Comparison of ENCODE assay signal across 9 cellular contexts in the genomic region with DNA sequence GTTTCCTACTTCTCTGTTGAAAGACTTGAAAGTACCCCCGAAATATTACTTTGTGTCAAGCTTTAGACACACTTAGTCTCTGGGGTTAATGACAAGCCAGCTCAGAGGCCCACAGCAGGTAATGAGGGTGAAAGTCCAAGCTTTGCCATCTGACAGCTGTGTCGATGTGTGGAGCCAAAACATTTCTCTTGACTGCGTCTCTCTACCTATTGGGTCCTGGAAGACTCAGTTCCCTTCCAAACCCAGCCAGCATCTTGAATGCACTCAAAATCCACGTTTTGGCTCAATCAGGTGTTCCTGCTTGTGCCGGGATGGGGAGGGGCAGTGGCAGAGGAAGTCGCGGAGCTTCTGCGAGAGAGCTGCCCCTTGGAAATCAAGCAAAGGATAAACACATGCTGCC. TPM values are rescaled to one million over a fixed set of nuclear protein-coding genes. Genes with fewer than 3 reads are reported as not detected.
DNase-seq lines count a peak whose midpoint lies in the region; ATAC-seq lines count a peak whose summit lies in the region.
"Had no signal": no experiment of that assay in that cellular context is flagged by ENCODE, and none has a peak within 500 bp of the region (broad histone marks: within the 10 kb centered on the region; RNA-seq: fewer than 3 reads in every experiment).

No MANE protein-coding gene starts in this region.

- ATAC-seq in CD4-positive, CD25-positive, alpha-beta regulatory T cell (ENCODE audit: low read depth in 2 of 2), result no peak

- no peak overlapping the region for H3K27ac ChIP-seq in CD4-positive, CD25-positive, alpha-beta regulatory T cell (ENCODE audit: insufficient read depth, low read length, poor library complexity, severe bottlenecking)

- H3K9me3 Mint-ChIP-seq in CD4-positive, CD25-positive, alpha-beta regulatory T cell, result no peaks in the 10 kb centered on the region
- H3K9me3 Mint-ChIP-seq in activated T-helper 1 cell treated with anti-CD3 and anti-CD28 coated beads, Interleukin-12 subunit alpha, Interleukin-12 subunit beta, Interleukin-2, Interleukin-4 antibody, amounts not matched to agents 30 ng/mL and 10 ng/mL and 1 ng/mL, durations not matched to agents 14 hours and 24 hours and 36 hours, result no peaks in the 10 kb centered on the region

- no peak for DNase-seq in CD4-positive, CD25-positive, alpha-beta regulatory T cell
- DNase-seq in activated T-helper 1 cell treated with anti-CD3 and anti-CD28 coated beads, Interleukin-12 subunit alpha, Interleukin-12 subunit beta, Interleukin-2, Interleukin-4 antibody, amounts not matched to agents 30 ng/mL and 10 ng/mL and 1 ng/mL, durations not matched to agents 14 hours and 24 hours and 36 hours (ENCODE audit: low spot score), result no peak
- DNase-seq in mucosa of gallbladder (ENCODE audit: low spot score), result peak; percentile 39
- no peak for DNase-seq in NCI-H1930 (lab: John Stamatoyannopoulos, UW)
- DNase-seq in NCI-H226, result no peak
- DNase-seq in OCI-M2 (lab: John Stamatoyannopoulos, UW; ENCODE audit: unreplicated experiment), result no peak
- no peak for DNase-seq in AG08395 (ENCODE audit: low spot score)
- DNase-seq: NCI-H510A treated with DMSO at 0.1 percent for 48 hours had no signal

- peaks cover 25% of the 10 kb centered on the region for H3K4me1 ChIP-seq in CD4-positive, CD25-positive, alpha-beta regulatory T cell (ENCODE audit: control insufficient read depth, insufficient read depth, low read length, poor library complexity, severe bottlenecking)

- H3K4me3 ChIP-seq in CD4-positive, CD25-positive, alpha-beta regulatory T cell (ENCODE audit: low read depth, low read length), result no peak overlapping the region
- peak overlapping the region; percentile 57; the same call in 1 of the 2 replicates for H3K4me3 ChIP-seq in GM08714 (ENCODE audit: low read length)

- H3K27ac Mint-ChIP-seq in CD4-positive, CD25-positive, alpha-beta regulatory T cell, result no peak overlapping the region
- no peak overlapping the region for H3K27ac Mint-ChIP-seq in activated T-helper 1 cell treated with anti-CD3 and anti-CD28 coated beads, Interleukin-12 subunit alpha, Interleukin-12 subunit beta, Interleukin-2, Interleukin-4 antibody, amounts not matched to agents 30 ng/mL and 10 ng/mL and 1 ng/mL, durations not matched to agents 14 hours and 24 hours and 36 hours

- intact Hi-C loops in activated T-helper 1 cell treated with anti-CD3 and anti-CD28 coated beads, Interleukin-12 subunit alpha, Interleukin-12 subunit beta, Interleukin-2, Interleukin-4 antibody, amounts not matched to agents 30 ng/mL and 10 ng/mL and 1 ng/mL, durations not matched to agents 14 hours and 24 hours and 36 hours (cut with micrococcal nuclease), result no loop called here

- no peaks in the 10 kb centered on the region for H3K36me3 Mint-ChIP-seq in CD4-positive, CD25-positive, alpha-beta regulatory T cell
- peaks cover 18% of the 10 kb centered on the region for H3K36me3 Mint-ChIP-seq in activated T-helper 1 cell treated with anti-CD3 and anti-CD28 coated beads, Interleukin-12 subunit alpha, Interleukin-12 subunit beta, Interleukin-2, Interleukin-4 antibody, amounts not matched to agents 30 ng/mL and 10 ng/mL and 1 ng/mL, durations not matched to agents 14 hours and 24 hours and 36 hours (ENCODE audit: low read depth)

- no peaks in the 10 kb centered on the region for H3K9me3 ChIP-seq in CD4-positive, CD25-positive, alpha-beta regulatory T cell (ENCODE audit: control insufficient read depth in 2 of 2, low read length in 2 of 2)

- H3K27me3 Mint-ChIP-seq in CD4-positive, CD25-positive, alpha-beta regulatory T cell, result peaks cover 6% of the 10 kb centered on the region
- H3K27me3 Mint-ChIP-seq in activated T-helper 1 cell treated with anti-CD3 and anti-CD28 coated beads, Interleukin-12 subunit alpha, Interleukin-12 subunit beta, Interleukin-2, Interleukin-4 antibody, amounts not matched to agents 30 ng/mL and 10 ng/mL and 1 ng/mL, durations not matched to agents 14 hours and 24 hours and 36 hours (ENCODE audit: insufficient read depth), result peaks cover 18% of the 10 kb centered on the region

- peaks cover 9 to 30% (median 25%) of the 10 kb centered on the region in 4 donors for H3K4me1 Mint-ChIP-seq in CD4-positive, CD25-positive, alpha-beta regulatory T cell
- H3K4me1 Mint-ChIP-seq in activated T-helper 1 cell treated with anti-CD3 and anti-CD28 coated beads, Interleukin-12 subunit alpha, Interleukin-12 subunit beta, Interleukin-2, Interleukin-4 antibody, amounts not matched to agents 30 ng/mL and 10 ng/mL and 1 ng/mL, durations not matched to agents 14 hours and 24 hours and 36 hours (ENCODE audit: low read depth), result peaks cover 44% of the 10 kb centered on the region

- peak overlapping the region; percentile 3 to 92 (median 90) for H3K4me3 Mint-ChIP-seq in CD4-positive, CD25-positive, alpha-beta regulatory T cell
- H3K4me3 Mint-ChIP-seq in activated T-helper 1 cell treated with anti-CD3 and anti-CD28 coated beads, Interleukin-12 subunit alpha, Interleukin-12 subunit beta, Interleukin-2, Interleukin-4 antibody, amounts not matched to agents 30 ng/mL and 10 ng/mL and 1 ng/mL, durations not matched to agents 14 hours and 24 hours and 36 hours, result peak overlapping the region; percentile 92

- no peaks in the 10 kb centered on the region for H3K27me3 ChIP-seq in CD4-positive, CD25-positive, alpha-beta regulatory T cell (ENCODE audit: control insufficient read depth, insufficient read depth, low read length)

- no peaks in the 10 kb centered on the region for H3K36me3 ChIP-seq in CD4-positive, CD25-positive, alpha-beta regulatory T cell (ENCODE audit: control insufficient read depth, insufficient read depth, low read length)

RNA-seq across cellular contexts. Expression of a gene that starts 3.2 kb away (rescaled TPM):
- total RNA-seq in CD4-positive, CD25-positive, alpha-beta regulatory T cell, result 13.8 TPM
- 1 to 10 TPM; 1.2 to 3.1 (median 2.3) TPM for polyA plus RNA-seq in CD4-positive, CD25-positive, alpha-beta regulatory T cell
- 18.8 and 22.7 TPM in 2 replicates for total RNA-seq in activated T-helper 1 cell treated with anti-CD3 and anti-CD28 coated beads, Interleukin-12 subunit alpha, Interleukin-12 subunit beta, Interleukin-2, Interleukin-4 antibody, amounts not matched to agents 30 ng/mL and 10 ng/mL and 1 ng/mL, durations not matched to agents 14 hours and 24 hours and 36 hours
- total RNA-seq in mucosa of gallbladder, result 17.6 TPM
